8 cellular contexts compared by ENCODE assay signal in genomic region chr10:69337312-69338132, GRCh38. TPM values are rescaled to one million over a fixed set of nuclear protein-coding genes. Genes with fewer than 3 reads are reported as not detected.
DNase-seq lines count a peak whose midpoint lies in the region; ATAC-seq and TF ChIP-seq lines count a peak whose summit lies in the region.

No MANE protein-coding gene starts in this region.

- H3K36me3 ChIP-seq in ascending aorta: no peaks in the 10 kb centered on the region

- DNase-seq in AG10803 (ENCODE audit: low read depth) (peak; percentile 75), LHCN-M2 (ENCODE audit: low read depth) (peak; percentile 84), ascending aorta (ENCODE audit: low spot score in 2 of 2) (no peak), HT-29 (ENCODE audit: low spot score) (no peak), DMS114 treated with DMSO at 0.1 percent for 48 hours (lab: John Stamatoyannopoulos, UW; ENCODE audit: unreplicated experiment) (no peak)

- peak overlapping the region; percentile 90 to 91 for H3K27ac ChIP-seq in ascending aorta

- intact Hi-C loops in ascending aorta (cut with DNase I): no loop called here

- H3K4me3 ChIP-seq in AG10803 (ENCODE audit: low read length): no peak overlapping the region
- peak overlapping the region in 1 of 2 donors; percentile 18 for H3K4me3 ChIP-seq in ascending aorta
- H3K4me3 ChIP-seq in iPS-18c (ENCODE audit: insufficient read depth, low read depth, low read length): peak overlapping the region; percentile 25; the same call in 1 of the 2 replicates

- peaks cover 17% of the 10 kb centered on the region for H3K36me3 Mint-ChIP-seq in stimulated activated memory B cell treated with anti-CD40 and anti-IgM and Interleukin-4, amounts not matched to agents 10 μg/mL and 1 μg/mL and 100 μg/mL, for 72 hours

- H3K4me1 Mint-ChIP-seq in stimulated activated memory B cell treated with anti-CD40 and anti-IgM and Interleukin-4, amounts not matched to agents 10 μg/mL and 1 μg/mL and 100 μg/mL, for 72 hours: peaks cover 70% of the 10 kb centered on the region

- H3K9me3 ChIP-seq in ascending aorta: no peaks in the 10 kb centered on the region
- H3K9me3 ChIP-seq in iPS-18c (ENCODE audit: control insufficient read depth, insufficient read depth, low read length): no peaks in the 10 kb centered on the region

- H3K27me3 Mint-ChIP-seq in stimulated activated memory B cell treated with anti-CD40 and anti-IgM and Interleukin-4, amounts not matched to agents 10 μg/mL and 1 μg/mL and 100 μg/mL, for 72 hours: no peaks in the 10 kb centered on the region

- H3K4me1 ChIP-seq in ascending aorta: peaks cover 56 to 80% of the 10 kb centered on the region in 2 donors

- no peak for ATAC-seq in stimulated activated memory B cell treated with anti-CD40 and anti-IgM and Interleukin-4, amounts not matched to agents 10 μg/mL and 1 μg/mL and 100 μg/mL, for 72 hours
- no peak for ATAC-seq in HG03442 (IDR thresholded peaks at IDR 0.05; ENCODE audit: unreplicated experiment)

- TF ChIP-seq CTCF in AG10803 (conservative IDR thresholded peaks at IDR 0.05; ENCODE audit: low read length) (no peak), ascending aorta (IDR thresholded peaks at IDR 0.05) (no peak)

- no peaks in the 10 kb centered on the region for H3K9me3 Mint-ChIP-seq in stimulated activated memory B cell treated with anti-CD40 and anti-IgM and Interleukin-4, amounts not matched to agents 10 μg/mL and 1 μg/mL and 100 μg/mL, for 72 hours

- H3K27me3 ChIP-seq in ascending aorta: no peaks in the 10 kb centered on the region

- peak overlapping the region; percentile 69 for H3K27ac Mint-ChIP-seq in stimulated activated memory B cell treated with anti-CD40 and anti-IgM and Interleukin-4, amounts not matched to agents 10 μg/mL and 1 μg/mL and 100 μg/mL, for 72 hours

- H3K4me3 Mint-ChIP-seq in stimulated activated memory B cell treated with anti-CD40 and anti-IgM and Interleukin-4, amounts not matched to agents 10 μg/mL and 1 μg/mL and 100 μg/mL, for 72 hours: no peak overlapping the region

RNA-seq across cellular contexts. Expression of gene HK1, which starts 59.2 kb away (rescaled TPM):
- 113 and 124 TPM in 2 replicates for total RNA-seq in LHCN-M2 (2014; rRNA removed)
- polyA plus RNA-seq in LHCN-M2 (2012): 230 TPM
- total RNA-seq in ascending aorta: 128 TPM
- total RNA-seq in HT-29 (2014; rRNA removed; shearing (Covaris generic)): 60.8 and 61.8 TPM in 2 replicates

Comparison
In these comparisons a context has a peak if more than half of its experiments do, and no peak if none do; other contexts are left out.
1. DNase-seq: peak in AG10803 (single experiment) and LHCN-M2 (single experiment); none in ascending aorta (0 of 2), HT-29 (single experiment) and DMS114 treated with DMSO at 0.1 percent for 48 hours (single experiment).